In genomic region chr9:108099854-108100253, GRCh38 we compare ENCODE assay signal across 29 cellular contexts.
DNase-seq lines count a peak whose midpoint lies in the region; ATAC-seq and TF ChIP-seq lines count a peak whose summit lies in the region.
"Had no signal": no experiment of that assay in that cellular context is flagged by ENCODE, and none has a peak within 500 bp of the region (broad histone marks: within the 10 kb centered on the region; RNA-seq: fewer than 3 reads in every experiment).

No MANE protein-coding gene starts in this region.

- no peaks in the 10 kb centered on the region for H3K79me1 ChIP-seq in mesenchymal stem cell (replicated peaks; ENCODE audit: low read length, poor library complexity, severe bottlenecking)

- H2BK120ac ChIP-seq in mesenchymal stem cell (ENCODE audit: low read depth, low read length) = no peak overlapping the region

- TF ChIP-seq POLR2A in gastrocnemius medialis (IDR thresholded peaks at IDR 0.05) = no peak

- H3K14ac ChIP-seq in mesenchymal stem cell (ENCODE audit: low read length in 2 of 2) = no peak overlapping the region

- no peak overlapping the region for H3K27ac ChIP-seq in gastrocnemius medialis
- no peak overlapping the region for H3K27ac ChIP-seq in mesenchymal stem cell (ENCODE audit: low read length, poor library complexity, severe bottlenecking)
- H3K27ac ChIP-seq: foreskin keratinocyte, lower lobe of right lung had no signal

- DNase-seq in HAP-1 (ENCODE audit: low spot score in 2 of 2) (peak; percentile 30 to 61), MG63 (peak; percentile 1), epithelial cell of esophagus (ENCODE audit: low read depth) (peak; percentile 51), left lobe of liver (ENCODE audit: low spot score) (no peak), gastrocnemius medialis (no peak), KBM-7 (no peak), SW480 (ENCODE audit: low spot score) (no peak), mesenchymal stem cell (no peak)
- DNase-seq: ACHN; activated CD4-positive, alpha-beta memory T cell treated with anti-CD3 and anti-CD28 coated beads for 36 hours; activated CD4-positive, CD25-positive, alpha-beta regulatory T cell treated with anti-CD3 and anti-CD28 coated beads, Interleukin-2, amount 50 U/mL, for 72 hours; activated CD8-positive, alpha-beta memory T cell treated with anti-CD3 and anti-CD28 coated beads, Interleukin-2, amount 50 U/mL, for 48 hours; activated naive CD4-positive, alpha-beta T cell treated with anti-CD3 and anti-CD28 coated beads, Interleukin-2, amount 50 U/mL, for 16 hours; BE2C; DMS153; foreskin keratinocyte; KG1; lower lobe of right lung; natural killer cell; NCI-H1417 treated with DMSO at 0.1 percent for 48 hours; NCI-H2029 treated with DMSO at 0.1 percent for 48 hours; NCI-H524; nucleus accumbens; Right ventricle myocardium superior; stimulated activated CD4-positive, alpha-beta T cell treated with anti-CD3 and anti-CD28 coated beads, Interleukin-4, amount 100 ng/mL, for 4 hours; T-helper 17 cell; transverse colon had no signal

- no peak overlapping the region for H2BK5ac ChIP-seq in mesenchymal stem cell (ENCODE audit: low read depth, low read length, poor library complexity, severe bottlenecking)

- intact Hi-C loops in gastrocnemius medialis (cut with DNase I; ENCODE audit: low total_unique reads) = no loop called here

- no peak overlapping the region for H3K4me3 ChIP-seq in HAP-1
- no peak overlapping the region for H3K4me3 ChIP-seq in MG63
- H3K4me3 ChIP-seq in epithelial cell of esophagus (ENCODE audit: low read length) = no peak overlapping the region
- no peak overlapping the region for H3K4me3 ChIP-seq in gastrocnemius medialis
- no peak overlapping the region for H3K4me3 ChIP-seq in mesenchymal stem cell (ENCODE audit: insufficient read depth in 1 of 2, low read depth in 1 of 2, low read length in 2 of 2)
- H3K4me3 ChIP-seq: lower lobe of right lung, transverse colon had no signal

- H3K9me3 ChIP-seq in HAP-1 = no peaks in the 10 kb centered on the region
- H3K9me3 ChIP-seq in MG63 = peaks cover 2% of the 10 kb centered on the region; the same call in 1 of the 2 replicates
- no peaks in the 10 kb centered on the region for H3K9me3 ChIP-seq in gastrocnemius medialis
- H3K9me3 ChIP-seq in mesenchymal stem cell (ENCODE audit: control insufficient read depth, low read length) = no peaks in the 10 kb centered on the region
- H3K9me3 ChIP-seq: BE2C, lower lobe of right lung, transverse colon had no signal

- TF ChIP-seq CTCF in epithelial cell of esophagus (IDR thresholded peaks at IDR 0.05; ENCODE audit: insufficient read depth, low read depth, low read length, missing control alignments) = no peak
- TF ChIP-seq CTCF in gastrocnemius medialis (IDR thresholded peaks at IDR 0.05 in 4 of 5, conservative IDR thresholded peaks at IDR 0.05 in 1 of 5) = no peak

- H3K4me2 ChIP-seq in mesenchymal stem cell (ENCODE audit: low read length, poor library complexity, severe bottlenecking) = no peak overlapping the region

- H3K27me3 ChIP-seq in HAP-1 (ENCODE audit: low read depth) = no peaks in the 10 kb centered on the region
- no peaks in the 10 kb centered on the region for H3K27me3 ChIP-seq in MG63
- H3K27me3 ChIP-seq in gastrocnemius medialis = no peaks in the 10 kb centered on the region
- H3K27me3 ChIP-seq in mesenchymal stem cell (ENCODE audit: control insufficient read depth in 1 of 2, insufficient read depth in 1 of 2, low read length in 2 of 2) = no peaks in the 10 kb centered on the region
- H3K27me3 ChIP-seq: BE2C, foreskin keratinocyte, transverse colon had no signal

- no peak overlapping the region for H3K4ac ChIP-seq in mesenchymal stem cell (ENCODE audit: low read depth in 1 of 2, low read length in 2 of 2)

- no peak overlapping the region for H2AK5ac ChIP-seq in mesenchymal stem cell (ENCODE audit: low read length, severe bottlenecking)

- in situ Hi-C loops in HAP-1 (cut with MboI; ENCODE audit: low sequenced_read_pairs) (no loop called here), gastrocnemius medialis (cut with MboI; ENCODE audit: low sequenced_read_pairs in 4 of 4) (no loop called here), KBM-7 (cut with MboI; ENCODE audit: low pct_unique_long_range_greater_than_20kb, low sequenced_read_pairs) (no loop called here)

- H3K4me1 ChIP-seq in HAP-1 = peaks cover 14% of the 10 kb centered on the region
- no peaks in the 10 kb centered on the region for H3K4me1 ChIP-seq in gastrocnemius medialis
- H3K4me1 ChIP-seq in mesenchymal stem cell (ENCODE audit: control insufficient read depth, insufficient read depth, low read depth, low read length) = no peaks in the 10 kb centered on the region
- H3K4me1 ChIP-seq: lower lobe of right lung had no signal

- H3K9ac ChIP-seq in mesenchymal stem cell (ENCODE audit: low read length) = no peak overlapping the region

- ATAC-seq in left lobe of liver (peak; percentile 40), gastrocnemius medialis (no peak)
- ATAC-seq: foreskin keratinocyte, lower lobe of right lung, natural killer cell, sciatic nerve, SK-N-SH treated with all-trans-retinoic acid at 6 μM for 48 hours, T-helper 17 cell had no signal

- no peak overlapping the region for H3K23ac ChIP-seq in mesenchymal stem cell (ENCODE audit: low read length in 2 of 2)

- H4K91ac ChIP-seq in mesenchymal stem cell (ENCODE audit: low read length) = no peak overlapping the region

- no peak overlapping the region for H2AFZ ChIP-seq in mesenchymal stem cell (ENCODE audit: low read depth, low read length)

- no peaks in the 10 kb centered on the region for H3K36me3 ChIP-seq in HAP-1 (replicated peaks)
- no peaks in the 10 kb centered on the region for H3K36me3 ChIP-seq in MG63
- H3K36me3 ChIP-seq in gastrocnemius medialis = no peaks in the 10 kb centered on the region
- H3K36me3 ChIP-seq in mesenchymal stem cell (ENCODE audit: control insufficient read depth in 1 of 2, insufficient read depth in 2 of 2, low read depth in 1 of 2, low read length in 2 of 2) = no peaks in the 10 kb centered on the region
- H3K36me3 ChIP-seq: BE2C, lower lobe of right lung, transverse colon had no signal

- WGBS in mesenchymal stem cell = 89% methylated on average over 3 of the region's 3 CpGs

- H2BK12ac ChIP-seq in mesenchymal stem cell (ENCODE audit: low read length in 2 of 2) = peak overlapping the region in 1 of 2 experiments; percentile 72

- H4K8ac ChIP-seq in mesenchymal stem cell (ENCODE audit: low read length) = no peak overlapping the region

- H2BK15ac ChIP-seq in mesenchymal stem cell (ENCODE audit: low read depth, poor library complexity, severe bottlenecking) = no peak overlapping the region

- H3K18ac ChIP-seq in mesenchymal stem cell (ENCODE audit: low read depth in 1 of 2, low read length in 2 of 2) = no peak overlapping the region

Comparison
In these comparisons a context has a peak if more than half of its experiments do, and no peak if none do; other contexts are left out.
1. DNase-seq: peak in HAP-1 (2 of 2), MG63 (single experiment) and epithelial cell of esophagus (single experiment); none in left lobe of liver (single experiment), gastrocnemius medialis (0 of 2), KBM-7 (single experiment), SW480 (single experiment) and mesenchymal stem cell (single experiment).